Comparison of ENCODE assay signal across 8 cellular contexts in genomic region chr10:101297901-101298451, GRCh38. TPM values are rescaled to one million over a fixed set of nuclear protein-coding genes. Genes with fewer than 3 reads are reported as not detected.
DNase-seq lines count a peak whose midpoint lies in the region; TF ChIP-seq lines count a peak whose summit lies in the region.

No MANE protein-coding gene starts in this region.

- DNase-seq in NCI-H748 treated with DMSO at 0.1 percent for 48 hours (lab: John Stamatoyannopoulos, UW) (peak; percentile 24), erythroblast (lab: John Stamatoyannopoulos, UW) (peak; percentile 64 to 80), neural progenitor cell (ENCODE audit: low spot score) (peak; percentile 84), substantia nigra (lab: John Stamatoyannopoulos, UW) (peak in 32 of 49 donors; percentile 5 to 73 (median 34)), NCI-H187 (lab: John Stamatoyannopoulos, UW) (no peak)
- peak; percentile 44 for DNase-seq in activated CD8-positive, alpha-beta memory T cell treated with anti-CD3 and anti-CD28 coated beads, Interleukin-2, amount 50 U/mL, for 24 hours (ENCODE audit: extremely low read depth)

- H3F3A ChIP-seq in neural progenitor cell (ENCODE audit: low read depth), result peaks cover 7% of the 10 kb centered on the region

- no peak overlapping the region for H3K4me2 ChIP-seq in neural progenitor cell

- H3K9ac ChIP-seq in neural progenitor cell, result no peak overlapping the region

- TF ChIP-seq CTCF in 22Rv1 (IDR thresholded peaks at IDR 0.05), result peak; percentile 97
- TF ChIP-seq CTCF in GM12874 (IDR thresholded peaks at IDR 0.05; ENCODE audit: insufficient read depth, low read depth, low read length), result peak; percentile 95
- TF ChIP-seq CTCF in neural progenitor cell (IDR thresholded peaks at IDR 0.05), result peak; percentile 92

- peak overlapping the region; percentile 42 for H3K27ac Mint-ChIP-seq in neural progenitor cell

- H3K9me3 Mint-ChIP-seq in neural progenitor cell, result no peaks in the 10 kb centered on the region

- no peaks in the 10 kb centered on the region for H3K79me2 ChIP-seq in neural progenitor cell (ENCODE audit: low read depth)

- H3K9me3 ChIP-seq in neural progenitor cell (ENCODE audit: low read depth), result no peaks in the 10 kb centered on the region

- H3K4me1 Mint-ChIP-seq in neural progenitor cell, result peaks cover 19% of the 10 kb centered on the region

- no peak overlapping the region for H3K4me3 Mint-ChIP-seq in neural progenitor cell

- H2AFZ ChIP-seq in neural progenitor cell (replicated peaks), result no peak overlapping the region

- H3K4me3 ChIP-seq in neural progenitor cell, result no peak overlapping the region

- H3K4me1 ChIP-seq in neural progenitor cell, result peaks cover 15% of the 10 kb centered on the region

- peaks cover 5% of the 10 kb centered on the region for H4K20me1 ChIP-seq in neural progenitor cell (ENCODE audit: low read depth)

- peaks cover 95% of the 10 kb centered on the region for H3K27me3 ChIP-seq in neural progenitor cell

- no peaks in the 10 kb centered on the region for H3K36me3 Mint-ChIP-seq in neural progenitor cell

- no peaks in the 10 kb centered on the region for H3K36me3 ChIP-seq in neural progenitor cell

- H3K27ac ChIP-seq in 22Rv1, result no peak overlapping the region
- H3K27ac ChIP-seq in neural progenitor cell, result no peak overlapping the region
- no peak overlapping the region for H3K27ac ChIP-seq in substantia nigra (ENCODE audit: low read depth, low read length, poor library complexity, severe bottlenecking)

- H3K27me3 Mint-ChIP-seq in neural progenitor cell (ENCODE audit: insufficient read depth, low read depth), result peaks cover 55% of the 10 kb centered on the region

- no peak for TF ChIP-seq POLR2A in erythroblast (IDR thresholded peaks at IDR 0.05; ENCODE audit: low read length)

RNA-seq across cellular contexts. Expression of gene BTRC, which starts 56.0 kb away (rescaled TPM):
- total RNA-seq in neural progenitor cell (ENCODE audit: low replicate concordance), result 23.5 and 25.4 TPM in 2 replicates

Comparison
In these comparisons a context has a peak if more than half of its experiments do, and no peak if none do; other contexts are left out.
1. DNase-seq: peak in NCI-H748 treated with DMSO at 0.1 percent for 48 hours (single experiment), activated CD8-positive, alpha-beta memory T cell treated with anti-CD3 and anti-CD28 coated beads, Interleukin-2, amount 50 U/mL, for 24 hours (single experiment), erythroblast (2 of 2), neural progenitor cell (single experiment) and substantia nigra (32 of 49); none in NCI-H187 (0 of 2).
2. Peak in every context shown above with its lines, with median percentiles within 50 percentile points of each other: CTCF ChIP-seq.